8 cellular contexts compared by ENCODE assay signal in genomic region chr10:73787031-73787800, GRCh38. TPM values are rescaled to one million over a fixed set of nuclear protein-coding genes. Genes with fewer than 3 reads are reported as not detected.
DNase-seq lines count a peak whose midpoint lies in the region; ATAC-seq, FAIRE-seq and TF ChIP-seq lines count a peak whose summit lies in the region.
"Not testable (repeated sequence)": the region's sequence is repeated elsewhere in the genome, so short reads cannot be mapped to it uniquely, and the experiment has no call there.

No MANE protein-coding gene starts in this region.

- not testable (repeated sequence) for ATAC-seq in PC-3; activated CD8-positive, alpha-beta memory T cell treated with anti-CD3 and anti-CD28 coated beads, Interleukin-2, amount 10 ng/mL, durations not matched to agents 7 days and 5 days; GM12878; naive thymus-derived CD4-positive, alpha-beta T cell; sciatic nerve

- SMC1A ChIA-PET in GM12878 (lab: Charles Lee; ENCODE audit: uncharacterized antibody, unreplicated experiment): interaction anchor here (1.5 to 2.8 kb wide), 5 partner anchors 10 to 23 kb away, joined by 3 to 15 read pairs (median 7); no protein-coding TSS in a partner anchor

- not testable (repeated sequence) for DNase-seq in CD4-positive, alpha-beta memory T cell; PC-3; activated CD8-positive, alpha-beta memory T cell treated with anti-CD3 and anti-CD28 coated beads, Interleukin-2, amount 10 ng/mL, durations not matched to agents 7 days and 5 days; GM12878 (ENCODE audit: low read depth, low spot score); fibroblast of the aortic adventitia (ENCODE audit: low read depth); naive thymus-derived CD4-positive, alpha-beta T cell; type B pancreatic cell (ENCODE audit: extremely low spot score, unreplicated experiment)
- peak; percentile 53 for DNase-seq in sciatic nerve (ENCODE audit: low spot score)

- RAD21 ChIA-PET in GM12878 (lab: Charles Lee; ENCODE audit: unreplicated experiment): interaction anchor here (1.1 to 2.0 kb wide), 5 partner anchors 17 to 136 kb away, joined by 3 to 12 read pairs (median 4); no protein-coding TSS in a partner anchor

- not testable (repeated sequence) for H3K4me3 ChIP-seq in CD4-positive, alpha-beta memory T cell (ENCODE audit: low read length in 2 of 2); naive thymus-derived CD4-positive, alpha-beta T cell (ENCODE audit: low read length)
- H3K4me3 ChIP-seq in PC-3 (ENCODE audit: low read length) (peak overlapping the region; percentile 80; the same call in 1 of the 2 replicates), GM12878 (peak overlapping the region; percentile 91), fibroblast of the aortic adventitia (ENCODE audit: low read depth, low read length) (peak overlapping the region; percentile 45)

- not testable (repeated sequence) for H3K9me3 ChIP-seq in CD4-positive, alpha-beta memory T cell (ENCODE audit: control insufficient read depth in 1 of 2, low read length in 2 of 2); PC-3 (ENCODE audit: low read length); GM12878 (replicated peaks; ENCODE audit: control insufficient read depth, insufficient read depth, low read length); naive thymus-derived CD4-positive, alpha-beta T cell (ENCODE audit: control insufficient read depth in 2 of 3, low read length in 3 of 3)

- H3K4me1 ChIP-seq in CD4-positive, alpha-beta memory T cell (ENCODE audit: insufficient read depth, low read length): peaks cover 42% of the 10 kb centered on the region
- peaks cover 28% of the 10 kb centered on the region for H3K4me1 ChIP-seq in PC-3 (ENCODE audit: insufficient read depth, low read length)
- H3K4me1 ChIP-seq in GM12878 (ENCODE audit: control insufficient read depth, insufficient read depth, low read length): not testable (repeated sequence)
- peaks cover 26 to 36% of the 10 kb centered on the region in 2 donors for H3K4me1 ChIP-seq in naive thymus-derived CD4-positive, alpha-beta T cell (ENCODE audit: control insufficient read depth in 2 of 2, insufficient read depth in 2 of 2, low read length in 2 of 2)

- 90% methylated on average over 20 of the region's 21 CpGs for WGBS in GM12878 (ENCODE audit: insufficient coverage, insufficient replicate concordance, low lambda C conversion rate, missing lambda C conversion rate)

- H3K36me3 Mint-ChIP-seq in CD4-positive, alpha-beta memory T cell: peaks cover 22 to 49% of the 10 kb centered on the region in 2 donors
- peaks cover 18% of the 10 kb centered on the region for H3K36me3 Mint-ChIP-seq in activated CD8-positive, alpha-beta memory T cell treated with anti-CD3 and anti-CD28 coated beads, Interleukin-2, amount 10 ng/mL, durations not matched to agents 7 days and 5 days
- peaks cover 4 to 22% (median 10%) of the 10 kb centered on the region in 5 donors for H3K36me3 Mint-ChIP-seq in naive thymus-derived CD4-positive, alpha-beta T cell
- H3K36me3 Mint-ChIP-seq in type B pancreatic cell: not testable (repeated sequence)

- H3K4me3 Mint-ChIP-seq in CD4-positive, alpha-beta memory T cell: peak overlapping the region; percentile 51 to 95 (median 68)
- peak overlapping the region; percentile 31 for H3K4me3 Mint-ChIP-seq in activated CD8-positive, alpha-beta memory T cell treated with anti-CD3 and anti-CD28 coated beads, Interleukin-2, amount 10 ng/mL, durations not matched to agents 7 days and 5 days
- H3K4me3 Mint-ChIP-seq in naive thymus-derived CD4-positive, alpha-beta T cell: peak overlapping the region; percentile 14 to 99 (median 94)
- H3K4me3 Mint-ChIP-seq in type B pancreatic cell: peak overlapping the region; percentile 92

- POLR2A ChIA-PET in CD4-positive, alpha-beta memory T cell (lab: Charles Lee; ENCODE audit: partially characterized antibody): interaction anchor here (0.6 to 10.8 kb wide), 7 partner anchors 12 to 43 kb away, joined by 3 to 286 read pairs (median 13); partner anchors contain the start of gene SEC24C
- POLR2A ChIA-PET in PC-3 (lab: Charles Lee; ENCODE audit: unreplicated experiment) (interaction anchor here (0.6 kb wide), 1 partner anchor 87 kb away, joined by 15 read pairs; no protein-coding TSS in a partner anchor), GM12878 (lab: Charles Lee) (interaction anchor here (1.0 to 4.6 kb wide), 5 partner anchors 10 to 28 kb away, joined by 4 to 40 read pairs (median 5); a partner anchor contains a TSS)
- POLR2A ChIA-PET in naive thymus-derived CD4-positive, alpha-beta T cell (lab: Charles Lee): interaction anchor here (0.6 to 13.2 kb wide), 4 partner anchors 16 to 56 kb away, joined by 3 to 185 read pairs (median 76); partner anchors contain the start of gene NDST2

- TF ChIP-seq POLR2A in GM12878 (IDR thresholded peaks at IDR 0.05; ENCODE audit: low read depth, low read length): not testable (repeated sequence)

- not testable (repeated sequence) for TF ChIP-seq RAD21 in GM12878 (IDR thresholded peaks at IDR 0.05; ENCODE audit: insufficient read depth, low read depth, low read length)

- H4K20me1 ChIP-seq in PC-3 (ENCODE audit: low read length): 0 out of 2 replicates have a peak, but pooled peaks cover 11% of the 10 kb centered on the region
- not testable (repeated sequence) for H4K20me1 ChIP-seq in GM12878 (ENCODE audit: control insufficient read depth, insufficient read depth)

- H3K27me3 Mint-ChIP-seq in CD4-positive, alpha-beta memory T cell; activated CD8-positive, alpha-beta memory T cell treated with anti-CD3 and anti-CD28 coated beads, Interleukin-2, amount 10 ng/mL, durations not matched to agents 7 days and 5 days; naive thymus-derived CD4-positive, alpha-beta T cell; type B pancreatic cell: not testable (repeated sequence)

- peaks cover 33% of the 10 kb centered on the region for H3K36me3 ChIP-seq in CD4-positive, alpha-beta memory T cell (ENCODE audit: insufficient read depth, low read length)
- H3K36me3 ChIP-seq in PC-3 (ENCODE audit: low read depth, low read length) (peaks cover 29% of the 10 kb centered on the region), GM12878 (ENCODE audit: control insufficient read depth in 2 of 2, insufficient read depth in 2 of 2, low read length in 1 of 2) (peaks cover 7 to 10% of the 10 kb centered on the region in 2 experiments)
- peaks cover 0 to 33% (median 26%) of the 10 kb centered on the region in 3 experiments for H3K36me3 ChIP-seq in naive thymus-derived CD4-positive, alpha-beta T cell (ENCODE audit: control insufficient read depth in 2 of 3, insufficient read depth in 3 of 3, low read length in 3 of 3)

- H3K27me3 ChIP-seq in CD4-positive, alpha-beta memory T cell (ENCODE audit: insufficient read depth, low read length); PC-3 (ENCODE audit: low read length); GM12878 (replicated peaks in 1 of 2; ENCODE audit: control insufficient read depth in 2 of 2, insufficient read depth in 2 of 2, low read length in 1 of 2); naive thymus-derived CD4-positive, alpha-beta T cell (ENCODE audit: control insufficient read depth in 2 of 2, insufficient read depth in 2 of 2, low read length in 2 of 2): not testable (repeated sequence)

- CTCF ChIA-PET in CD4-positive, alpha-beta memory T cell (lab: Charles Lee; ENCODE audit: partially characterized antibody): interaction anchor here (1.4 to 2.2 kb wide), 3 partner anchors 14 to 43 kb away, joined by 5 to 14 read pairs (median 6); partner anchors contain the start of gene SEC24C
- CTCF ChIA-PET in PC-3 (lab: Charles Lee) (interaction anchor here (1.3 kb wide), 2 partner anchors 14 to 93 kb away, joined by 3 to 4 read pairs; no protein-coding TSS in a partner anchor), GM12878 (lab: Yijun Ruan, JAX) (interaction anchor here (1.1 to 1.5 kb wide), 3 partner anchors 19 to 28 kb away, joined by 3 to 6 read pairs (median 3); no protein-coding TSS in a partner anchor)
- CTCF ChIA-PET in activated CD8-positive, alpha-beta memory T cell treated with anti-CD3 and anti-CD28 coated beads, Interleukin-2, amount 10 ng/mL, durations not matched to agents 7 days and 5 days (lab: Charles Lee): interaction anchor here (1.8 kb wide), 1 partner anchor 12 kb away, joined by 5 read pairs; no protein-coding TSS in a partner anchor
- CTCF ChIA-PET in naive thymus-derived CD4-positive, alpha-beta T cell (lab: Charles Lee): not testable (repeated sequence)

- H3K79me2 ChIP-seq in PC-3 (ENCODE audit: low read length) (peaks cover 57% of the 10 kb centered on the region), GM12878 (ENCODE audit: control insufficient read depth, insufficient read depth, low read length) (peaks cover 52% of the 10 kb centered on the region)

- H3K4me2 ChIP-seq in PC-3 (ENCODE audit: low read length) (peak overlapping the region; percentile 85), GM12878 (ENCODE audit: control insufficient read depth, insufficient read depth) (peak overlapping the region; percentile 50; the same call in 1 of the 2 replicates)

- H3K4me1 Mint-ChIP-seq in CD4-positive, alpha-beta memory T cell: peaks cover 26 to 51% (median 37%) of the 10 kb centered on the region in 4 donors
- peaks cover 38% of the 10 kb centered on the region for H3K4me1 Mint-ChIP-seq in activated CD8-positive, alpha-beta memory T cell treated with anti-CD3 and anti-CD28 coated beads, Interleukin-2, amount 10 ng/mL, durations not matched to agents 7 days and 5 days
- H3K4me1 Mint-ChIP-seq in naive thymus-derived CD4-positive, alpha-beta T cell: peaks cover 20 to 48% (median 39%) of the 10 kb centered on the region in 7 donors
- H3K4me1 Mint-ChIP-seq in type B pancreatic cell (ENCODE audit: unreplicated experiment): peaks cover 18% of the 10 kb centered on the region

- H3K27ac Mint-ChIP-seq in CD4-positive, alpha-beta memory T cell: peak overlapping the region in 6 of 7 donors; percentile 39 to 95 (median 50)
- not testable (repeated sequence) for H3K27ac Mint-ChIP-seq in activated CD8-positive, alpha-beta memory T cell treated with anti-CD3 and anti-CD28 coated beads, Interleukin-2, amount 10 ng/mL, durations not matched to agents 7 days and 5 days; type B pancreatic cell
- H3K27ac Mint-ChIP-seq in naive thymus-derived CD4-positive, alpha-beta T cell: peak overlapping the region in 2 of 9 donors; percentile 10 to 32

- in situ Hi-C loops in GM12878 (cut with MboI): not testable (repeated sequence)

- TF ChIP-seq EP300 in GM12878 (IDR thresholded peaks at IDR 0.05; ENCODE audit: borderline replicate concordance in 1 of 2, control insufficient read depth in 1 of 2, low read depth in 2 of 2, low read length in 2 of 2): not testable (repeated sequence)

- H2AFZ ChIP-seq in PC-3 (ENCODE audit: low read length); GM12878 (ENCODE audit: control insufficient read depth, low read depth, low read length): not testable (repeated sequence)

- H3F3A ChIP-seq in PC-3 (ENCODE audit: low read length, unreplicated experiment): not testable (repeated sequence)

- intact Hi-C loops in CD4-positive, alpha-beta memory T cell (cut with micrococcal nuclease): loop anchor here (5.0 to 10.0 kb wide), 3 partner anchors 1038 to 1448 kb away; partner anchors contain the start of genes COMTD1, KAT6B and SAMD8
- intact Hi-C loops in PC-3 (cut with micrococcal nuclease) (loop anchor here (5.0 kb wide), 1 partner anchor 135 kb away; no protein-coding TSS in a partner anchor), GM12878 (cut with micrococcal nuclease; ENCODE audit: unreplicated experiment) (loop anchor here (10.0 kb wide), 1 partner anchor 132 kb away; the partner anchor contains the start of gene SYNPO2L)
- intact Hi-C loops in naive thymus-derived CD4-positive, alpha-beta T cell (cut with micrococcal nuclease): loop anchor here (2.0 to 5.0 kb wide), 2 partner anchors 16 to 290 kb away; partner anchors contain the start of gene PPP3CB (in 1 of the 2)
- intact Hi-C loops in sciatic nerve (cut with DNase I): not testable (repeated sequence)

- H3K27ac ChIP-seq in CD4-positive, alpha-beta memory T cell (ENCODE audit: low read depth, low read length); PC-3 (ENCODE audit: low read length); GM12878 (ENCODE audit: control insufficient read depth, insufficient read depth); naive thymus-derived CD4-positive, alpha-beta T cell (ENCODE audit: low read depth, low read length): not testable (repeated sequence)

- H3K9me3 Mint-ChIP-seq in CD4-positive, alpha-beta memory T cell; activated CD8-positive, alpha-beta memory T cell treated with anti-CD3 and anti-CD28 coated beads, Interleukin-2, amount 10 ng/mL, durations not matched to agents 7 days and 5 days (ENCODE audit: low read depth); naive thymus-derived CD4-positive, alpha-beta T cell; type B pancreatic cell: not testable (repeated sequence)

- H3K9ac ChIP-seq in PC-3 (ENCODE audit: low read length); GM12878 (ENCODE audit: control insufficient read depth, insufficient read depth, low read length): not testable (repeated sequence)

- FAIRE-seq in GM12878 (lab: Jason Lieb, UNC): not testable (repeated sequence)

- not testable (repeated sequence) for H3K9me2 ChIP-seq in PC-3 (replicated peaks; ENCODE audit: low read length)

- BruUV-seq in PC-3 (replicated peaks; lab: Mats Ljungman, UMichigan); GM12878 (replicated peaks; lab: Mats Ljungman, UMichigan): not testable (repeated sequence)

- not testable (repeated sequence) for TF ChIP-seq CTCF in PC-3 (conservative IDR thresholded peaks at IDR 0.05; ENCODE audit: low read depth, low read length); GM12878 (IDR thresholded peaks at IDR 0.05 in 2 of 3, conservative IDR thresholded peaks at IDR 0.05 in 1 of 3; ENCODE audit: control insufficient read depth in 2 of 3, extremely low read depth in 1 of 3, insufficient read depth in 1 of 3, low read depth in 3 of 3, low read length in 3 of 3); fibroblast of the aortic adventitia (IDR thresholded peaks at IDR 0.05; ENCODE audit: insufficient read depth, low read length); type B pancreatic cell (conservative IDR thresholded peaks at IDR 0.05)

RNA-seq across cellular contexts. Expression of gene ZSWIM8, which starts 1.8 kb away (rescaled TPM):
- 100 to 1,000 TPM in 1 of 2 experiments, 10 to 100 TPM in 1; 93.3 to 100 TPM for total RNA-seq in CD4-positive, alpha-beta memory T cell
- 10 to 100 TPM in 1 of 2 donors, 1 to 10 TPM in 1; 4.5 to 24.6 TPM for polyA plus RNA-seq in CD4-positive, alpha-beta memory T cell
- total RNA-seq in PC-3 (2014; rRNA removed) (152 and 173 TPM in 2 replicates), GM12878 (2014; rRNA removed) (23.9 and 30.8 TPM in 2 replicates), GM12878 (2014; rRNA removed; fragmentation: Illumina TruSeq; extraction: Trizol) (16.4 and 18.7 TPM in 2 replicates), GM12878 (2021) (45.4 and 47.9 TPM in 2 replicates), fibroblast of the aortic adventitia (ENCODE audit: low replicate concordance) (38.8 and 48.9 TPM in 2 replicates), sciatic nerve (99.1 TPM), type B pancreatic cell (ENCODE audit: low replicate concordance) (131 and 139 TPM in 2 replicates)
- 10 to 100 TPM; 73.6 to 83.7 TPM for total RNA-seq in activated CD8-positive, alpha-beta memory T cell treated with anti-CD3 and anti-CD28 coated beads, Interleukin-2, amount 10 ng/mL, durations not matched to agents 7 days and 5 days
- total RNA-seq in GM12878 (2013; cell fraction: nucleolus; rRNA removed): 75.9 and 86.5 TPM in 2 replicates
- polyA plus RNA-seq in GM12878 (2011; ENCODE audit: low read depth): 79.3 TPM
- polyA plus RNA-seq in GM12878 (2011; rRNA removed) (17.5 and 44.6 TPM in 2 replicates), GM12878 (2014; fragmentation: Illumina TruSeq; extraction: Trizol) (15.3 and 31.5 TPM in 2 replicates), GM12878 (2014; fragmentation: Nextera tagmentation; extraction: Ambion mirVana) (1 to 10 TPM; 7.8 to 8.5 TPM), GM12878 (2014; rRNA removed) (47.1 and 48.8 TPM in 2 replicates), GM12878 (2016; fragmentation: Nextera tagmentation; extraction: Ambion mirVana) (10 to 100 TPM; 14.0 to 15.1 TPM)
- 39.4 and 62.6 TPM in 2 replicates for polyA plus RNA-seq in GM12878 (2011; cell fraction: cytosol; rRNA removed)
- 436 and 485 TPM in 2 replicates for polyA plus RNA-seq in GM12878 (2011; cell fraction: nucleus; rRNA removed)
- polyA plus RNA-seq in GM12878 (2012): 58.6 and 83.1 TPM in 2 replicates
- polyA minus RNA-seq in GM12878 (2011; rRNA and poly(A)+ RNA removed): 36.3 and 63.7 TPM in 2 replicates
- polyA minus RNA-seq in GM12878 (2011; cell fraction: cytosol; rRNA and poly(A)+ RNA removed): 23.0 and 27.1 TPM in 2 replicates
- polyA minus RNA-seq in GM12878 (2011; cell fraction: nucleus; rRNA and poly(A)+ RNA removed): 43.3 and 67.1 TPM in 2 replicates
- total RNA-seq in naive thymus-derived CD4-positive, alpha-beta T cell: 100 to 1,000 TPM in 1 of 5 experiments, 10 to 100 TPM in 4; 70.9 to 102 (median 83.2) TPM
- 10 to 100 TPM in 1 of 2 donors, 1 to 10 TPM in 1; 9.9 to 27.9 TPM for polyA plus RNA-seq in naive thymus-derived CD4-positive, alpha-beta T cell

RNA-seq across cellular contexts. Expression of gene CHCHD1, which starts 5.4 kb away (rescaled TPM):
- 10 to 100 TPM; 21.8 to 24.0 TPM for total RNA-seq in CD4-positive, alpha-beta memory T cell
- 10 to 100 TPM; 33.1 to 56.0 TPM for polyA plus RNA-seq in CD4-positive, alpha-beta memory T cell
- total RNA-seq in PC-3 (2014; rRNA removed): 199 and 238 TPM in 2 replicates
- 10 to 100 TPM; 29.0 to 36.2 TPM for total RNA-seq in activated CD8-positive, alpha-beta memory T cell treated with anti-CD3 and anti-CD28 coated beads, Interleukin-2, amount 10 ng/mL, durations not matched to agents 7 days and 5 days
- total RNA-seq in GM12878 (2013; cell fraction: nucleolus; rRNA removed): 14.8 and 16.7 TPM in 2 replicates
- 74.3 and 77.4 TPM in 2 replicates for total RNA-seq in GM12878 (2014; rRNA removed)
- 42.8 and 47.5 TPM in 2 replicates for total RNA-seq in GM12878 (2014; rRNA removed; fragmentation: Illumina TruSeq; extraction: Trizol)
- total RNA-seq in GM12878 (2021): 35.0 and 36.9 TPM in 2 replicates
- 34.4 TPM for polyA plus RNA-seq in GM12878 (2011; ENCODE audit: low read depth)
- polyA plus RNA-seq in GM12878 (2011; rRNA removed): 56.7 and 69.0 TPM in 2 replicates
- polyA plus RNA-seq in GM12878 (2011; cell fraction: cytosol; rRNA removed): 33.0 and 46.8 TPM in 2 replicates
- 22.6 and 27.4 TPM in 2 replicates for polyA plus RNA-seq in GM12878 (2011; cell fraction: nucleus; rRNA removed)
- 51.6 and 59.8 TPM in 2 replicates for polyA plus RNA-seq in GM12878 (2012)
- polyA plus RNA-seq in GM12878 (2014; fragmentation: Illumina TruSeq; extraction: Trizol): 25.3 and 42.4 TPM in 2 replicates
- 10 to 100 TPM; 69.5 to 81.4 TPM for polyA plus RNA-seq in GM12878 (2014; fragmentation: Nextera tagmentation; extraction: Ambion mirVana)
- 70.4 and 79.4 TPM in 2 replicates for polyA plus RNA-seq in GM12878 (2014; rRNA removed)
- 100 to 1,000 TPM; 127 to 132 TPM for polyA plus RNA-seq in GM12878 (2016; fragmentation: Nextera tagmentation; extraction: Ambion mirVana)
- polyA minus RNA-seq in GM12878 (2011; rRNA and poly(A)+ RNA removed): 8.9 and 9.4 TPM in 2 replicates
- 6.3 and 7.2 TPM in 2 replicates for polyA minus RNA-seq in GM12878 (2011; cell fraction: cytosol; rRNA and poly(A)+ RNA removed)
- 6.5 and 8.9 TPM in 2 replicates for polyA minus RNA-seq in GM12878 (2011; cell fraction: nucleus; rRNA and poly(A)+ RNA removed)
- 12.9 and 20.9 TPM in 2 replicates for total RNA-seq in fibroblast of the aortic adventitia (ENCODE audit: low replicate concordance)
- 10 to 100 TPM in 3 of 5 experiments, 1 to 10 TPM in 2; 5.6 to 31.4 (median 14.9) TPM for total RNA-seq in naive thymus-derived CD4-positive, alpha-beta T cell
- 10 to 100 TPM; 40.5 to 49.6 TPM for polyA plus RNA-seq in naive thymus-derived CD4-positive, alpha-beta T cell
- total RNA-seq in sciatic nerve: 13.2 TPM
- total RNA-seq in type B pancreatic cell (ENCODE audit: low replicate concordance): 32.6 and 37.1 TPM in 2 replicates

RNA-seq across cellular contexts. Expression of gene NDST2, which starts 24.2 kb away (rescaled TPM):
- 10 to 100 TPM; 84.8 to 87.7 TPM for total RNA-seq in CD4-positive, alpha-beta memory T cell
- polyA plus RNA-seq in CD4-positive, alpha-beta memory T cell: 10 to 100 TPM; 14.4 to 33.7 TPM
- total RNA-seq in PC-3 (2014; rRNA removed) (53.0 and 89.9 TPM in 2 replicates), GM12878 (2014; rRNA removed) (18.0 and 18.8 TPM in 2 replicates), GM12878 (2014; rRNA removed; fragmentation: Illumina TruSeq; extraction: Trizol) (8.9 and 10.1 TPM in 2 replicates), GM12878 (2021) (34.3 and 35.2 TPM in 2 replicates), fibroblast of the aortic adventitia (ENCODE audit: low replicate concordance) (14.7 and 19.5 TPM in 2 replicates), sciatic nerve (32.9 TPM), type B pancreatic cell (ENCODE audit: low replicate concordance) (27.1 and 33.5 TPM in 2 replicates)
- total RNA-seq in activated CD8-positive, alpha-beta memory T cell treated with anti-CD3 and anti-CD28 coated beads, Interleukin-2, amount 10 ng/mL, durations not matched to agents 7 days and 5 days: 10 to 100 TPM; 49.4 to 64.5 TPM
- total RNA-seq in GM12878 (2013; cell fraction: nucleolus; rRNA removed): 57.1 and 85.9 TPM in 2 replicates
- 19.1 TPM for polyA plus RNA-seq in GM12878 (2011; ENCODE audit: low read depth)
- polyA plus RNA-seq in GM12878 (2011; rRNA removed) (23.8 and 31.1 TPM in 2 replicates), GM12878 (2014; fragmentation: Illumina TruSeq; extraction: Trizol) (16.6 and 22.6 TPM in 2 replicates), GM12878 (2014; fragmentation: Nextera tagmentation; extraction: Ambion mirVana) (1 to 10 TPM; 2.2 to 3.0 TPM), GM12878 (2014; rRNA removed) (31.3 and 34.7 TPM in 2 replicates), GM12878 (2016; fragmentation: Nextera tagmentation; extraction: Ambion mirVana) (10 to 100 TPM; 22.7 to 24.0 TPM)
- 24.8 and 31.5 TPM in 2 replicates for polyA plus RNA-seq in GM12878 (2011; cell fraction: cytosol; rRNA removed)
- polyA plus RNA-seq in GM12878 (2011; cell fraction: nucleus; rRNA removed): 81.5 and 88.2 TPM in 2 replicates
- 19.5 and 19.8 TPM in 2 replicates for polyA plus RNA-seq in GM12878 (2012)
- 26.0 and 29.3 TPM in 2 replicates for polyA minus RNA-seq in GM12878 (2011; rRNA and poly(A)+ RNA removed)
- 11.8 and 16.4 TPM in 2 replicates for polyA minus RNA-seq in GM12878 (2011; cell fraction: cytosol; rRNA and poly(A)+ RNA removed)
- 36.6 and 66.7 TPM in 2 replicates for polyA minus RNA-seq in GM12878 (2011; cell fraction: nucleus; rRNA and poly(A)+ RNA removed)
- total RNA-seq in naive thymus-derived CD4-positive, alpha-beta T cell: 100 to 1,000 TPM in 3 of 5 experiments, 10 to 100 TPM in 2; 74.2 to 117 (median 104) TPM
- polyA plus RNA-seq in naive thymus-derived CD4-positive, alpha-beta T cell: 10 to 100 TPM; 23.1 to 34.3 TPM

RNA-seq across cellular contexts. Expression of gene SEC24C, which starts 43.0 kb away (rescaled TPM):
- 100 to 1,000 TPM; 126 to 127 TPM for total RNA-seq in CD4-positive, alpha-beta memory T cell
- polyA plus RNA-seq in CD4-positive, alpha-beta memory T cell: 10 to 100 TPM; 32.5 to 68.6 TPM
- total RNA-seq in PC-3 (2014; rRNA removed): 285 and 325 TPM in 2 replicates
- total RNA-seq in activated CD8-positive, alpha-beta memory T cell treated with anti-CD3 and anti-CD28 coated beads, Interleukin-2, amount 10 ng/mL, durations not matched to agents 7 days and 5 days: 10 to 100 TPM; 84.5 to 98.0 TPM
- 64.1 and 66.3 TPM in 2 replicates for total RNA-seq in GM12878 (2013; cell fraction: nucleolus; rRNA removed)
- 96.9 and 117 TPM in 2 replicates for total RNA-seq in GM12878 (2014; rRNA removed)
- 43.4 and 48.2 TPM in 2 replicates for total RNA-seq in GM12878 (2014; rRNA removed; fragmentation: Illumina TruSeq; extraction: Trizol)
- 91.7 and 99.9 TPM in 2 replicates for total RNA-seq in GM12878 (2021)
- 68.9 TPM for polyA plus RNA-seq in GM12878 (2011; ENCODE audit: low read depth)
- 52.3 and 110 TPM in 2 replicates for polyA plus RNA-seq in GM12878 (2011; rRNA removed)
- 97.2 and 105 TPM in 2 replicates for polyA plus RNA-seq in GM12878 (2011; cell fraction: cytosol; rRNA removed)
- polyA plus RNA-seq in GM12878 (2011; cell fraction: nucleus; rRNA removed): 176 and 190 TPM in 2 replicates
- 92.4 and 93.2 TPM in 2 replicates for polyA plus RNA-seq in GM12878 (2012)
- 67.7 and 81.5 TPM in 2 replicates for polyA plus RNA-seq in GM12878 (2014; fragmentation: Illumina TruSeq; extraction: Trizol)
- polyA plus RNA-seq in GM12878 (2014; fragmentation: Nextera tagmentation; extraction: Ambion mirVana): 10 to 100 TPM; 12.7 to 18.8 TPM
- 73.6 and 82.1 TPM in 2 replicates for polyA plus RNA-seq in GM12878 (2014; rRNA removed)
- polyA plus RNA-seq in GM12878 (2016; fragmentation: Nextera tagmentation; extraction: Ambion mirVana): 10 to 100 TPM; 71.3 to 74.1 TPM
- 135 and 166 TPM in 2 replicates for polyA minus RNA-seq in GM12878 (2011; rRNA and poly(A)+ RNA removed)
- 47.8 and 49.1 TPM in 2 replicates for polyA minus RNA-seq in GM12878 (2011; cell fraction: cytosol; rRNA and poly(A)+ RNA removed)
- polyA minus RNA-seq in GM12878 (2011; cell fraction: nucleus; rRNA and poly(A)+ RNA removed): 30.5 and 46.2 TPM in 2 replicates
- total RNA-seq in fibroblast of the aortic adventitia (ENCODE audit: low replicate concordance): 21.9 and 45.2 TPM in 2 replicates
- 100 to 1,000 TPM in 2 of 5 experiments, 10 to 100 TPM in 3; 68.7 to 122 (median 95.4) TPM for total RNA-seq in naive thymus-derived CD4-positive, alpha-beta T cell
- polyA plus RNA-seq in naive thymus-derived CD4-positive, alpha-beta T cell: 10 to 100 TPM; 23.3 to 41.4 TPM
- 53.6 TPM for total RNA-seq in sciatic nerve
- total RNA-seq in type B pancreatic cell (ENCODE audit: low replicate concordance): 75.5 and 90.3 TPM in 2 replicates

Comparison
In these comparisons a context has a peak if more than half of its experiments do, and no peak if none do; other contexts are left out.
1. H3K4me3 Mint-ChIP-seq: peak in every context shown above with its lines; median percentile 94 in naive thymus-derived CD4-positive, alpha-beta T cell; 92 in type B pancreatic cell; 68 in CD4-positive, alpha-beta memory T cell; 31 in activated CD8-positive, alpha-beta memory T cell treated with anti-CD3 and anti-CD28 coated beads, Interleukin-2, amount 10 ng/mL, durations not matched to agents 7 days and 5 days.